ENCODE assay signal across 11 cellular contexts in the genomic region with DNA sequence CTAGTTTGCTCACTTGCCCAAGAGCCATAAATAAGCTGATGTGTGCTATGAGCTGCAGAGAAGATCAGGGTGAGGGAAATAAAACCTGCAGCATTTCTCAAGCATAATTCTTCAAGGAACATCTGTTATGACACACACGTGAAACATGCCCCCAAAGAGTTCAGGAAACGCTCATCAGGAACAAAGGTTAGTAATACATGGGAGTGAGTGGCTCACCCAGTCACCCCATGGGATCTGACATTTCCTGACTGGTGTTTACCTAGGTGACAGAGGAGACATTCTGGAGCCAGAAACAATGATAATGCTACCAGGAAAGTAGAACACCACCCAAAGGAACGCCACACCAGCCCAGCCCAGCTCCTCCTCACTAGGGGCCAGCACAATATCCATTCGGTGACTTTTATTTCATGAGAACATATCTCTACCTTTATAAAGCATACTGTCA.
A peak's percentile ranks its signal among the peaks of the same experiment; 100 is the strongest.
DNase-seq lines count a peak whose midpoint lies in the region; ATAC-seq, FAIRE-seq and TF ChIP-seq lines count a peak whose summit lies in the region.
"Had no signal": no experiment of that assay in that cellular context is flagged by ENCODE, and none has a peak within 500 bp of the region (broad histone marks: within the 10 kb centered on the region; RNA-seq: fewer than 3 reads in every experiment).

No MANE protein-coding gene starts in this region.

- H3K27me3 Mint-ChIP-seq in stimulated activated naive CD8-positive, alpha-beta T cell treated with anti-CD3 and anti-CD28 coated beads, Interleukin-15, amount 100 ng/mL, for 72 hours, result no peaks in the 10 kb centered on the region
- H3K27me3 Mint-ChIP-seq: central memory CD8-positive, alpha-beta T cell had no signal

- no peak for TF ChIP-seq CTCF in cardiac fibroblast (IDR thresholded peaks at IDR 0.05; ENCODE audit: low read depth, low read length)
- no peak for TF ChIP-seq CTCF in mucosa of descending colon (IDR thresholded peaks at IDR 0.05)

- no peaks in the 10 kb centered on the region for H3K36me3 ChIP-seq in mucosa of descending colon (ENCODE audit: low read depth)
- H3K36me3 ChIP-seq: pancreas had no signal

- FAIRE-seq in HTR-8/SVneo (lab: Jason Lieb, UNC), result no peak
- FAIRE-seq: pancreas had no signal

- peaks cover 32% of the 10 kb centered on the region for H3K4me1 Mint-ChIP-seq in stimulated activated naive CD8-positive, alpha-beta T cell treated with anti-CD3 and anti-CD28 coated beads, Interleukin-15, amount 100 ng/mL, for 72 hours

- H3K27ac Mint-ChIP-seq in stimulated activated naive CD8-positive, alpha-beta T cell treated with anti-CD3 and anti-CD28 coated beads, Interleukin-15, amount 100 ng/mL, for 72 hours, result no peak overlapping the region

- H3K4me3 ChIP-seq in cardiac fibroblast (replicated peaks in 1 of 2; ENCODE audit: low read depth in 2 of 2, low read length in 2 of 2) (no peak overlapping the region), mucosa of descending colon (no peak overlapping the region)
- H3K4me3 ChIP-seq: pancreas had no signal

- intact Hi-C loops in mucosa of descending colon (cut with DNase I, micrococcal nuclease), result no loop called here

- H3K4me1 ChIP-seq in mucosa of descending colon (ENCODE audit: low read depth), result peaks cover 28% of the 10 kb centered on the region
- H3K4me1 ChIP-seq: pancreas had no signal

- no peak overlapping the region for H3K4me3 Mint-ChIP-seq in stimulated activated naive CD8-positive, alpha-beta T cell treated with anti-CD3 and anti-CD28 coated beads, Interleukin-15, amount 100 ng/mL, for 72 hours

- H3K9me3 Mint-ChIP-seq in stimulated activated naive CD8-positive, alpha-beta T cell treated with anti-CD3 and anti-CD28 coated beads, Interleukin-15, amount 100 ng/mL, for 72 hours, result peaks cover 0 to 7% of the 10 kb centered on the region in 2 donors
- H3K9me3 Mint-ChIP-seq: central memory CD8-positive, alpha-beta T cell had no signal

- no peaks in the 10 kb centered on the region for H3K9me3 ChIP-seq in mucosa of descending colon
- H3K9me3 ChIP-seq: pancreas had no signal

- peak; percentile 92 for ATAC-seq in mucosa of descending colon
- no peak for ATAC-seq in stimulated activated naive CD8-positive, alpha-beta T cell treated with anti-CD3 and anti-CD28 coated beads, Interleukin-15, amount 100 ng/mL, for 72 hours

- DNase-seq in DMS153 (lab: John Stamatoyannopoulos, UW) (peak; percentile 90), M059J (ENCODE audit: low read depth) (peak; percentile 90), cardiac fibroblast (ENCODE audit: low read depth in 2 of 2) (peak; percentile 19 to 96), mucosa of descending colon (peak in 2 of 3 donors; percentile 48 to 56), HTR-8/SVneo (ENCODE audit: insufficient read length, low spot score) (no peak), inferior parietal cortex (ENCODE audit: extremely low spot score) (no peak), OCI-M2 (lab: John Stamatoyannopoulos, UW; ENCODE audit: unreplicated experiment) (no peak)
- DNase-seq in stimulated activated naive CD8-positive, alpha-beta T cell treated with anti-CD3 and anti-CD28 coated beads, Interleukin-15, amount 100 ng/mL, for 72 hours, result no peak
- DNase-seq: pancreas, SIG-M5 had no signal

Comparison
In these comparisons a context has a peak if more than half of its experiments do, and no peak if none do; other contexts are left out.
1. DNase-seq: peak in DMS153 (single experiment), M059J (single experiment), cardiac fibroblast (2 of 2) and mucosa of descending colon (2 of 3); none in HTR-8/SVneo (single experiment), inferior parietal cortex (single experiment), OCI-M2 (single experiment) and stimulated activated naive CD8-positive, alpha-beta T cell treated with anti-CD3 and anti-CD28 coated beads, Interleukin-15, amount 100 ng/mL, for 72 hours (0 of 2).